In genomic region chr5:113389116-113389515, GRCh38 we compare ENCODE assay signal across 38 cellular contexts. TPM values are rescaled to one million over a fixed set of nuclear protein-coding genes. Genes with fewer than 3 reads are reported as not detected.
"Had no signal": no experiment of that assay in that cellular context is flagged by ENCODE, and none has a peak within 500 bp of the region (broad histone marks: within the 10 kb centered on the region; RNA-seq: fewer than 3 reads in every experiment).

No MANE protein-coding gene starts in this region.

- H3K4me3 Mint-ChIP-seq: activated naive CD4-positive, alpha-beta T cell treated with anti-CD3 and anti-CD28 coated beads for 36 hours; activated naive CD4-positive, alpha-beta T cell treated with anti-CD3 and anti-CD28 coated beads, Interleukin-2, amount 10 ng/mL, durations not matched to agents 7 days and 5 days; activated naive CD4-positive, alpha-beta T cell treated with anti-CD3 and anti-CD28 coated beads, Interleukin-2, amount 50 U/mL, for 24 hours; activated naive CD8-positive, alpha-beta T cell; activated naive CD8-positive, alpha-beta T cell treated with anti-CD3 and anti-CD28 coated beads for 36 hours; activated naive CD8-positive, alpha-beta T cell treated with anti-CD3 and anti-CD28 coated beads, Interleukin-2, amount 10 ng/mL, durations not matched to agents 7 days and 5 days; activated naive CD8-positive, alpha-beta T cell treated with anti-CD3 and anti-CD28 coated beads, Interleukin-2, amount 50 U/mL, for 24 hours; activated T-cell treated with anti-CD3 and anti-CD28 coated beads, Interleukin-2, amount 50 U/mL, for 24 hours; activated T-cell treated with anti-CD3 and anti-CD28 coated beads, Interleukin-2, amount 50 U/mL, for 4 hours; activated T-cell treated with anti-CD3 and anti-CD28 coated beads, Interleukin-2, amount 50 U/mL, for 72 hours; activated T-helper 1 cell treated with anti-CD3 and anti-CD28 coated beads, Interleukin-12 subunit alpha, Interleukin-12 subunit beta, Interleukin-2, Interleukin-4 antibody, amounts not matched to agents 30 ng/mL and 10 ng/mL and 1 ng/mL, durations not matched to agents 14 hours and 24 hours and 36 hours; activated T-helper 17 cell treated with anti-CD3 and anti-CD28 coated beads, Interleukin-2, amount 50 U/mL, for 72 hours; brain; central memory CD8-positive, alpha-beta T cell had no signal

- H3K36me3 ChIP-seq: ascending aorta, brain microvascular endothelial cell, breast epithelium, cardiac muscle cell had no signal

- H3K9me3 Mint-ChIP-seq: activated naive CD4-positive, alpha-beta T cell treated with anti-CD3 and anti-CD28 coated beads for 36 hours; activated naive CD4-positive, alpha-beta T cell treated with anti-CD3 and anti-CD28 coated beads, Interleukin-2, amount 10 ng/mL, durations not matched to agents 7 days and 5 days; activated naive CD4-positive, alpha-beta T cell treated with anti-CD3 and anti-CD28 coated beads, Interleukin-2, amount 50 U/mL, for 24 hours; activated naive CD4-positive, alpha-beta T cell treated with anti-CD3 and anti-CD28 coated beads, Interleukin-2, amount 50 U/mL, for 72 hours; activated naive CD8-positive, alpha-beta T cell treated with anti-CD3 and anti-CD28 coated beads for 36 hours; activated naive CD8-positive, alpha-beta T cell treated with anti-CD3 and anti-CD28 coated beads, Interleukin-2, amount 10 ng/mL, durations not matched to agents 7 days and 5 days; activated naive CD8-positive, alpha-beta T cell treated with anti-CD3 and anti-CD28 coated beads, Interleukin-2, amount 50 U/mL, for 24 hours; activated T-cell treated with anti-CD3 and anti-CD28 coated beads, Interleukin-2, amount 50 U/mL, for 24 hours; activated T-cell treated with anti-CD3 and anti-CD28 coated beads, Interleukin-2, amount 50 U/mL, for 4 hours; activated T-cell treated with anti-CD3 and anti-CD28 coated beads, Interleukin-2, amount 50 U/mL, for 72 hours; activated T-helper 1 cell treated with anti-CD3 and anti-CD28 coated beads, Interleukin-12 subunit alpha, Interleukin-12 subunit beta, Interleukin-2, Interleukin-4 antibody, amounts not matched to agents 30 ng/mL and 10 ng/mL and 1 ng/mL, durations not matched to agents 14 hours and 24 hours and 36 hours; activated T-helper 17 cell treated with anti-CD3 and anti-CD28 coated beads, Interleukin-2, amount 50 U/mL, for 72 hours; activated T-helper 2 cell treated with anti-CD3 and anti-CD28 coated beads, Interferon-gamma antibody, Interleukin-2, Interleukin-4, amounts not matched to agents 10 μg/mL and 5 μg/mL and 100 μg/mL, durations not matched to agents 14 hours and 24 hours and 36 hours; brain; central memory CD8-positive, alpha-beta T cell had no signal

- H3K9me3 ChIP-seq: ascending aorta, body of pancreas, breast epithelium had no signal

- H3K4me1 ChIP-seq: ascending aorta, body of pancreas, breast epithelium had no signal

- H3K4me1 Mint-ChIP-seq: activated naive CD4-positive, alpha-beta T cell treated with anti-CD3 and anti-CD28 coated beads, Interleukin-2, amount 10 ng/mL, durations not matched to agents 7 days and 5 days; activated naive CD4-positive, alpha-beta T cell treated with anti-CD3 and anti-CD28 coated beads, Interleukin-2, amount 50 U/mL, for 24 hours; activated naive CD8-positive, alpha-beta T cell treated with anti-CD3 and anti-CD28 coated beads for 36 hours; activated naive CD8-positive, alpha-beta T cell treated with anti-CD3 and anti-CD28 coated beads, Interleukin-2, amount 50 U/mL, for 24 hours; activated T-helper 17 cell treated with anti-CD3 and anti-CD28 coated beads, Interleukin-2, amount 50 U/mL, for 72 hours; brain; central memory CD8-positive, alpha-beta T cell had no signal

- H3K4me3 ChIP-seq: ascending aorta, body of pancreas, breast epithelium, cardiac muscle cell had no signal

- H3K27me3 ChIP-seq: ascending aorta, body of pancreas, brain microvascular endothelial cell, breast epithelium, cardiac muscle cell had no signal

- DNase-seq: activated effector memory CD4-positive, alpha-beta T cell treated with anti-CD3 and anti-CD28 coated beads, Interleukin-2, amount 50 U/mL, for 16 hours; activated effector memory CD4-positive, alpha-beta T cell treated with Interleukin-2 at 50 U/mL for 16 hours; activated gamma-delta T cell; activated gamma-delta T cell treated with Interleukin-2 at 50 U/mL for 16 hours; activated naive CD4-positive, alpha-beta T cell; activated naive CD4-positive, alpha-beta T cell treated with anti-CD3 and anti-CD28 coated beads for 36 hours; activated naive CD4-positive, alpha-beta T cell treated with anti-CD3 and anti-CD28 coated beads, Interleukin-2, amount 10 ng/mL, durations not matched to agents 7 days and 5 days; activated naive CD4-positive, alpha-beta T cell treated with anti-CD3 and anti-CD28 coated beads, Interleukin-2, amount 50 U/mL, for 16 hours; activated naive CD4-positive, alpha-beta T cell treated with Interleukin-2 at 50 U/mL for 16 hours; activated naive CD8-positive, alpha-beta T cell treated with anti-CD3 and anti-CD28 coated beads for 36 hours; activated naive CD8-positive, alpha-beta T cell treated with anti-CD3 and anti-CD28 coated beads, Interleukin-2, amount 10 ng/mL, durations not matched to agents 7 days and 5 days; activated naive CD8-positive, alpha-beta T cell treated with anti-CD3 and anti-CD28 coated beads, Interleukin-2, amount 50 U/mL, for 24 hours; activated T-cell treated with anti-CD3 and anti-CD28 coated beads, Interleukin-2, amount 50 U/mL, for 1 hour; activated T-cell treated with anti-CD3 and anti-CD28 coated beads, Interleukin-2, amount 50 U/mL, for 24 hours; activated T-cell treated with anti-CD3 and anti-CD28 coated beads, Interleukin-2, amount 50 U/mL, for 4 hours; activated T-cell treated with anti-CD3 and anti-CD28 coated beads, Interleukin-2, amount 50 U/mL, for 48 hours; activated T-cell treated with anti-CD3 and anti-CD28 coated beads, Interleukin-2, amount 50 U/mL, for 72 hours; amniotic stem cell; amygdala; anterior cingulate cortex; aorta; body of pancreas; brain microvascular endothelial cell; caudate nucleus; central memory CD4-positive, alpha-beta T cell; cerebellar nuclear complex had no signal

- H3K27ac ChIP-seq: ascending aorta, body of pancreas, brain microvascular endothelial cell, breast epithelium, cardiac muscle cell had no signal

- H3K27ac Mint-ChIP-seq: activated naive CD4-positive, alpha-beta T cell treated with anti-CD3 and anti-CD28 coated beads for 36 hours; activated naive CD4-positive, alpha-beta T cell treated with anti-CD3 and anti-CD28 coated beads, Interleukin-2, amount 10 ng/mL, durations not matched to agents 7 days and 5 days; activated naive CD4-positive, alpha-beta T cell treated with anti-CD3 and anti-CD28 coated beads, Interleukin-2, amount 50 U/mL, for 24 hours; activated naive CD4-positive, alpha-beta T cell treated with anti-CD3 and anti-CD28 coated beads, Interleukin-2, amount 50 U/mL, for 72 hours; activated naive CD8-positive, alpha-beta T cell; activated naive CD8-positive, alpha-beta T cell treated with anti-CD3 and anti-CD28 coated beads for 36 hours; activated naive CD8-positive, alpha-beta T cell treated with anti-CD3 and anti-CD28 coated beads, Interleukin-2, amount 10 ng/mL, durations not matched to agents 7 days and 5 days; activated naive CD8-positive, alpha-beta T cell treated with anti-CD3 and anti-CD28 coated beads, Interleukin-2, amount 50 U/mL, for 24 hours; activated T-cell treated with anti-CD3 and anti-CD28 coated beads, Interleukin-2, amount 50 U/mL, for 24 hours; activated T-cell treated with anti-CD3 and anti-CD28 coated beads, Interleukin-2, amount 50 U/mL, for 72 hours; activated T-helper 1 cell treated with anti-CD3 and anti-CD28 coated beads, Interleukin-12 subunit alpha, Interleukin-12 subunit beta, Interleukin-2, Interleukin-4 antibody, amounts not matched to agents 30 ng/mL and 10 ng/mL and 1 ng/mL, durations not matched to agents 14 hours and 24 hours and 36 hours; activated T-helper 17 cell treated with anti-CD3 and anti-CD28 coated beads, Interleukin-2, amount 50 U/mL, for 72 hours; activated T-helper 2 cell treated with anti-CD3 and anti-CD28 coated beads, Interferon-gamma antibody, Interleukin-2, Interleukin-4, amounts not matched to agents 10 μg/mL and 5 μg/mL and 100 μg/mL, durations not matched to agents 14 hours and 24 hours and 36 hours; brain had no signal

- ATAC-seq: activated naive CD4-positive, alpha-beta T cell treated with anti-CD3 and anti-CD28 coated beads, Interleukin-2, amount 50 U/mL, for 72 hours; activated naive CD8-positive, alpha-beta T cell treated with anti-CD3 and anti-CD28 coated beads, Interleukin-2, amount 50 U/mL, for 24 hours; activated T-cell treated with anti-CD3 and anti-CD28 coated beads, Interleukin-2, amount 50 U/mL, for 4 hours; activated T-cell treated with anti-CD3 and anti-CD28 coated beads, Interleukin-2, amount 50 U/mL, for 72 hours; activated T-helper 17 cell treated with anti-CD3 and anti-CD28 coated beads, Interleukin-2, amount 50 U/mL, for 72 hours; body of pancreas had no signal

- H3K36me3 Mint-ChIP-seq: activated naive CD4-positive, alpha-beta T cell treated with anti-CD3 and anti-CD28 coated beads, Interleukin-2, amount 10 ng/mL, durations not matched to agents 7 days and 5 days; activated naive CD4-positive, alpha-beta T cell treated with anti-CD3 and anti-CD28 coated beads, Interleukin-2, amount 50 U/mL, for 24 hours; activated naive CD4-positive, alpha-beta T cell treated with anti-CD3 and anti-CD28 coated beads, Interleukin-2, amount 50 U/mL, for 72 hours; activated naive CD8-positive, alpha-beta T cell treated with anti-CD3 and anti-CD28 coated beads for 36 hours; activated naive CD8-positive, alpha-beta T cell treated with anti-CD3 and anti-CD28 coated beads, Interleukin-2, amount 10 ng/mL, durations not matched to agents 7 days and 5 days; brain had no signal

RNA-seq across cellular contexts. Expression of gene TSSK1B, which starts 45.7 kb away (rescaled TPM):
- total RNA-seq: activated naive CD4-positive, alpha-beta T cell treated with anti-CD3 and anti-CD28 coated beads for 36 hours; activated naive CD4-positive, alpha-beta T cell treated with anti-CD3 and anti-CD28 coated beads, Interleukin-2, amount 50 U/mL, for 72 hours; activated naive CD8-positive, alpha-beta T cell treated with anti-CD3 and anti-CD28 coated beads for 36 hours; activated naive CD8-positive, alpha-beta T cell treated with anti-CD3 and anti-CD28 coated beads, Interleukin-2, amount 10 ng/mL, durations not matched to agents 7 days and 5 days; activated T-cell treated with anti-CD3 and anti-CD28 coated beads, Interleukin-2, amount 50 U/mL, for 4 hours; activated T-cell treated with anti-CD3 and anti-CD28 coated beads, Interleukin-2, amount 50 U/mL, for 72 hours; activated T-helper 1 cell treated with anti-CD3 and anti-CD28 coated beads, Interleukin-12 subunit alpha, Interleukin-12 subunit beta, Interleukin-2, Interleukin-4 antibody, amounts not matched to agents 30 ng/mL and 10 ng/mL and 1 ng/mL, durations not matched to agents 14 hours and 24 hours and 36 hours; activated T-helper 17 cell treated with anti-CD3 and anti-CD28 coated beads, Interleukin-2, amount 50 U/mL, for 72 hours; activated T-helper 2 cell treated with anti-CD3 and anti-CD28 coated beads, Interferon-gamma antibody, Interleukin-2, Interleukin-4, amounts not matched to agents 10 μg/mL and 5 μg/mL and 100 μg/mL, durations not matched to agents 14 hours and 24 hours and 36 hours; ascending aorta; body of pancreas had no signal
- polyA plus RNA-seq: adipose tissue, aorta had no signal
